ENCODE assay signal across 12 cellular contexts in genomic region chr17:41626028-41626913, GRCh38. TPM values are rescaled to one million over a fixed set of nuclear protein-coding genes. Genes with fewer than 3 reads are reported as not detected.
A peak's percentile ranks its signal among the peaks of the same experiment; 100 is the strongest.
DNase-seq lines count a peak whose midpoint lies in the region; ATAC-seq and TF ChIP-seq lines count a peak whose summit lies in the region.
"Not testable (repeated sequence)": the region's sequence is repeated elsewhere in the genome, so short reads cannot be mapped to it uniquely, and the experiment has no call there.
"Had no signal": no experiment of that assay in that cellular context is flagged by ENCODE, and none has a peak within 500 bp of the region (broad histone marks: within the 10 kb centered on the region; RNA-seq: fewer than 3 reads in every experiment).

No MANE protein-coding gene starts in this region.

- not testable (repeated sequence) for H3K27ac ChIP-seq in HEK293 (ENCODE audit: extremely low read depth, low read depth, low read length); trophoblast cell (ENCODE audit: low read depth, low read length)
- H3K27ac ChIP-seq in SJSA1 = peak overlapping the region; percentile 87
- H3K27ac ChIP-seq in mammary epithelial cell (ENCODE audit: insufficient read depth, low read depth, low read length) = peak overlapping the region; percentile 98
- peak overlapping the region; percentile 97 for H3K27ac ChIP-seq in foreskin keratinocyte

- not testable (repeated sequence) for H3K4me1 ChIP-seq in HEK293 (ENCODE audit: control insufficient read depth, insufficient read depth, low read length); foreskin keratinocyte
- H3K4me1 ChIP-seq in SJSA1 (replicated peaks) (peaks cover 45% of the 10 kb centered on the region), mammary epithelial cell (ENCODE audit: insufficient read depth, low read length) (peaks cover 48% of the 10 kb centered on the region), trophoblast cell (ENCODE audit: control insufficient read depth in 1 of 2, insufficient read depth in 2 of 2, low read length in 2 of 2) (peaks cover 10 to 18% of the 10 kb centered on the region in 2 experiments)

- H3K79me1 ChIP-seq in trophoblast cell (ENCODE audit: low read length) = peaks cover 15% of the 10 kb centered on the region

- H3K9me3 Mint-ChIP-seq in mesothelial cell of epicardium, type B pancreatic cell: not testable (repeated sequence)

- intact Hi-C loops in mammary epithelial cell (cut with micrococcal nuclease) = not testable (repeated sequence)

- H4K91ac ChIP-seq in trophoblast cell (ENCODE audit: low read depth, low read length) = peak overlapping the region; percentile 8

- not testable (repeated sequence) for H3K9me3 ChIP-seq in HEK293 (ENCODE audit: control insufficient read depth, insufficient read depth, low read depth, low read length); SJSA1 (replicated peaks); mammary epithelial cell (replicated peaks; ENCODE audit: insufficient read depth, low read length); trophoblast cell (ENCODE audit: insufficient read depth, low read depth, low read length)

- H3K4ac ChIP-seq in trophoblast cell (ENCODE audit: low read depth, low read length) = not testable (repeated sequence)

- H2BK12ac ChIP-seq in trophoblast cell (ENCODE audit: low read length) = not testable (repeated sequence)

- not testable (repeated sequence) for H2BK120ac ChIP-seq in trophoblast cell (ENCODE audit: insufficient read depth, low read length, poor library complexity)

- WGBS in mammary epithelial cell (ENCODE audit: low coverage, missing lambda C conversion rate) = 97% methylated on average over 10 of the region's 17 CpGs
- WGBS in trophoblast cell (ENCODE audit: extremely low coverage, insufficient coverage, insufficient read length) = no CpG with 5 or more reads among the region's 17 CpGs

- peaks cover 30% of the 10 kb centered on the region for H3K79me2 ChIP-seq in mammary epithelial cell (ENCODE audit: insufficient read depth, low read length)
- H3K79me2 ChIP-seq in trophoblast cell (ENCODE audit: control insufficient read depth, insufficient read depth, low read length, poor library complexity) = not testable (repeated sequence)

- not testable (repeated sequence) for ATAC-seq in foreskin keratinocyte

- in situ Hi-C loops in mammary epithelial cell (cut with MboI; ENCODE audit: low sequenced_read_pairs in 2 of 2) = not testable (repeated sequence)

- not testable (repeated sequence) for H2AK5ac ChIP-seq in trophoblast cell (ENCODE audit: low read length)

- not testable (repeated sequence) for H3K4me3 ChIP-seq in HEK293 (ENCODE audit: low read depth, low read length); SJSA1; mammary epithelial cell (replicated peaks in 1 of 3; ENCODE audit: insufficient read depth in 1 of 3, low read depth in 2 of 3, low read length in 3 of 3); trophoblast cell (ENCODE audit: low read depth, low read length)

- H3K9ac ChIP-seq in mammary epithelial cell (ENCODE audit: insufficient read depth, low read length) = peak overlapping the region; percentile 56
- H3K9ac ChIP-seq in trophoblast cell (ENCODE audit: low read length) = not testable (repeated sequence)

- BruUV-seq in mammary epithelial cell (replicated peaks; lab: Mats Ljungman, UMichigan) = TSS peak; percentile 46

- H3K18ac ChIP-seq in trophoblast cell (ENCODE audit: low read length) = not testable (repeated sequence)

- H3K27me3 Mint-ChIP-seq in mesothelial cell of epicardium (ENCODE audit: low read depth); type B pancreatic cell: not testable (repeated sequence)

- H3K4me2 ChIP-seq in mammary epithelial cell (ENCODE audit: insufficient read depth, low read depth, low read length) = peak overlapping the region; percentile 29
- H3K4me2 ChIP-seq in trophoblast cell (ENCODE audit: low read length) = not testable (repeated sequence)

- H3K27me3 ChIP-seq in SJSA1 (replicated peaks); mammary epithelial cell (ENCODE audit: insufficient read depth, low read length); foreskin keratinocyte; trophoblast cell (ENCODE audit: insufficient read depth, low read length): not testable (repeated sequence)

- H3K27ac Mint-ChIP-seq in mesothelial cell of epicardium = peak overlapping the region; percentile 95
- peak overlapping the region; percentile 99 for H3K27ac Mint-ChIP-seq in type B pancreatic cell

- H3K14ac ChIP-seq in trophoblast cell (ENCODE audit: low read length) = not testable (repeated sequence)

- H3K36me3 Mint-ChIP-seq in mesothelial cell of epicardium, type B pancreatic cell: not testable (repeated sequence)

- H3K4me3 Mint-ChIP-seq in mesothelial cell of epicardium, type B pancreatic cell: not testable (repeated sequence)

- H4K8ac ChIP-seq in trophoblast cell (ENCODE audit: low read depth, low read length) = not testable (repeated sequence)

- not testable (repeated sequence) for H4K20me1 ChIP-seq in mammary epithelial cell (ENCODE audit: insufficient read depth, low read length)

- H4K12ac ChIP-seq in trophoblast cell (ENCODE audit: low read depth, low read length) = not testable (repeated sequence)

- not testable (repeated sequence) for H2AFZ ChIP-seq in mammary epithelial cell (ENCODE audit: low read depth, low read length); trophoblast cell (ENCODE audit: insufficient read depth, low read length, poor library complexity)

- not testable (repeated sequence) for H3K36me3 ChIP-seq in HEK293 (ENCODE audit: control insufficient read depth in 2 of 2, insufficient read depth in 1 of 2, low read length in 2 of 2); trophoblast cell (ENCODE audit: control insufficient read depth in 1 of 2, insufficient read depth in 2 of 2, low read length in 2 of 2)
- H3K36me3 ChIP-seq in SJSA1 (peaks cover 23% of the 10 kb centered on the region), mammary epithelial cell (ENCODE audit: insufficient read depth, low read length) (peaks cover 12% of the 10 kb centered on the region)

- dilution Hi-C loops in mammary epithelial cell (cut with HindIII; ENCODE audit: low sequenced_read_pairs) = loop anchor here (5.0 kb wide), 1 partner anchor 39 kb away; the partner anchor contains the start of gene KRT14

- peaks cover 43% of the 10 kb centered on the region for H3K4me1 Mint-ChIP-seq in mesothelial cell of epicardium
- H3K4me1 Mint-ChIP-seq in type B pancreatic cell (ENCODE audit: unreplicated experiment) = peaks cover 17% of the 10 kb centered on the region

- POLR2A ChIA-PET in HEK293 (lab: Yijun Ruan, JAX) = not testable (repeated sequence)

- CTCF ChIA-PET in HEK293 (lab: Yijun Ruan, JAX) = interaction anchor here (0.6 to 3.7 kb wide), 7 partner anchors 8 to 882 kb away, joined by 3 to 17 read pairs (median 3); no protein-coding TSS in a partner anchor
- CTCF ChIA-PET in mammary epithelial cell (lab: Charles Lee; ENCODE audit: low non-redundant PET) = not testable (repeated sequence)

- H2BK5ac ChIP-seq in trophoblast cell (ENCODE audit: low read depth, low read length, poor library complexity) = not testable (repeated sequence)

- TF ChIP-seq CTCF in HEK293 (tag by site-specific recombination; IDR thresholded peaks at IDR 0.05); mammary epithelial cell (conservative IDR thresholded peaks at IDR 0.05 in 1 of 2, IDR thresholded peaks at IDR 0.05 in 1 of 2; ENCODE audit: extremely low read depth in 1 of 2, insufficient read depth in 1 of 2, low read depth in 1 of 2, low read length in 2 of 2); foreskin keratinocyte (conservative IDR thresholded peaks at IDR 0.05); mesothelial cell of epicardium (IDR thresholded peaks at IDR 0.05; ENCODE audit: unreplicated experiment); type B pancreatic cell (conservative IDR thresholded peaks at IDR 0.05): not testable (repeated sequence)

- not testable (repeated sequence) for DNase-seq in SJSA1 (ENCODE audit: low read depth in 1 of 2, low spot score in 2 of 2); mammary epithelial cell; foreskin keratinocyte; mesothelial cell of epicardium (ENCODE audit: low spot score in 2 of 2, unreplicated experiment in 2 of 2); trophoblast cell; type B pancreatic cell (ENCODE audit: extremely low spot score, unreplicated experiment)

- not testable (repeated sequence) for H3K23ac ChIP-seq in trophoblast cell (ENCODE audit: low read length)

RNA-seq across cellular contexts. Expression of gene KRT17, which starts 1.9 kb away (rescaled TPM):
- 3,176 and 3,345 TPM in 2 replicates for total RNA-seq in SJSA1 (2014; rRNA removed; shearing (Covaris generic))
- total RNA-seq in mammary epithelial cell = over 10,000 TPM; 10,365 to 24,723 TPM
- 8,957 TPM for polyA plus RNA-seq in mammary epithelial cell
- 6,693 TPM for polyA minus RNA-seq in mammary epithelial cell
- total RNA-seq in foreskin keratinocyte = 3,495 and 3,975 TPM in 2 replicates
- 3,974 and 4,528 TPM in 2 replicates for polyA plus RNA-seq in foreskin keratinocyte
- 221 to 238 TPM (median 232 TPM) in 3 replicates for total RNA-seq in mesothelial cell of epicardium
- 145 and 161 TPM in 2 replicates for polyA plus RNA-seq in trophoblast cell (2013)
- 512 and 3,327 TPM in 2 replicates for total RNA-seq in type B pancreatic cell (ENCODE audit: low replicate concordance)
- total RNA-seq: A172; CD4-positive, CD25-positive, alpha-beta regulatory T cell had no signal
- polyA plus RNA-seq: CD4-positive, CD25-positive, alpha-beta regulatory T cell had no signal

RNA-seq across cellular contexts. Expression of gene KRT16, which starts 13.7 kb away (rescaled TPM):
- total RNA-seq in SJSA1 (2014; rRNA removed; shearing (Covaris generic)) = 0.37 TPM in 1 of 2 replicates, not detected in the other
- total RNA-seq in mammary epithelial cell (1,000 to 10,000 TPM in 1 of 2 donors, 100 to 1,000 TPM in 1; 585 to 1,021 TPM), foreskin keratinocyte (115 and 208 TPM in 2 replicates), mesothelial cell of epicardium (0.40 to 0.79 TPM (median 0.40 TPM) in 3 replicates), type B pancreatic cell (ENCODE audit: low replicate concordance) (1.5 and 9.2 TPM in 2 replicates)
- polyA plus RNA-seq in mammary epithelial cell (659 TPM), foreskin keratinocyte (132 and 240 TPM in 2 replicates)
- 694 TPM for polyA minus RNA-seq in mammary epithelial cell
- polyA plus RNA-seq in trophoblast cell (2013) = 7.9 and 8.4 TPM in 2 replicates
- total RNA-seq: CD4-positive, CD25-positive, alpha-beta regulatory T cell; H1 had no signal
- polyA plus RNA-seq: CD4-positive, CD25-positive, alpha-beta regulatory T cell; H1 had no signal

RNA-seq across cellular contexts. Expression of gene KRT14, which starts 39.6 kb away (rescaled TPM):
- 0.92 TPM in 1 of 2 replicates, not detected in the other for total RNA-seq in SJSA1 (2014; rRNA removed; shearing (Covaris generic))
- total RNA-seq in mammary epithelial cell (1,000 to 10,000 TPM; 4,602 to 9,976 TPM), foreskin keratinocyte (12,113 and 14,268 TPM in 2 replicates), mesothelial cell of epicardium (0.45 TPM in 1 of 3 replicates, not detected in the others), type B pancreatic cell (ENCODE audit: low replicate concordance) (0.19 and 0.64 TPM in 2 replicates)
- polyA plus RNA-seq in mammary epithelial cell (26,464 TPM), foreskin keratinocyte (17,138 and 18,688 TPM in 2 replicates)
- 15,260 TPM for polyA minus RNA-seq in mammary epithelial cell
- 12.0 and 12.4 TPM in 2 replicates for polyA plus RNA-seq in trophoblast cell (2013)
- total RNA-seq: A172; CD4-positive, CD25-positive, alpha-beta regulatory T cell; H1; RPMI7951 had no signal
- polyA plus RNA-seq: CD4-positive, CD25-positive, alpha-beta regulatory T cell had no signal

RNA-seq across cellular contexts. Expression of gene KRT9, which starts 54.4 kb away (rescaled TPM):
- total RNA-seq in SJSA1 (2014; rRNA removed; shearing (Covaris generic)) = not detected in 2 replicates
- total RNA-seq in mammary epithelial cell (under 1 TPM; 0.17 to 0.80 TPM), foreskin keratinocyte (1.0 and 1.3 TPM in 2 replicates), mesothelial cell of epicardium (not detected in 3 replicates), type B pancreatic cell (ENCODE audit: low replicate concordance) (0.85 and 7.4 TPM in 2 replicates)
- polyA plus RNA-seq in mammary epithelial cell (0.35 TPM), foreskin keratinocyte (1.4 and 1.7 TPM in 2 replicates)
- polyA minus RNA-seq in mammary epithelial cell = not detected
- 0.19 TPM in 2 replicates for polyA plus RNA-seq in trophoblast cell (2013)
- total RNA-seq: A172; CD4-positive, CD25-positive, alpha-beta regulatory T cell; H1; RPMI7951 had no signal
- polyA plus RNA-seq: BJ; CD4-positive, CD25-positive, alpha-beta regulatory T cell; H1 had no signal

Comparison
In these comparisons a context has a peak if more than half of its experiments do, and no peak if none do; other contexts are left out.
1. RNA of gene KRT16, which starts 13.7 kb away (total RNA-seq): 585 to 1,021 TPM in mammary epithelial cell and 115 to 208 TPM in foreskin keratinocyte; 1.5 to 9.2 TPM in type B pancreatic cell, 0.40 to 0.79 TPM in mesothelial cell of epicardium and 0.37 TPM in SJSA1; every median in the first group is over 10 times any median in the second.
2. RNA of gene KRT14, which starts 39.6 kb away (total RNA-seq): 12,113 to 14,268 TPM in foreskin keratinocyte and 4,602 to 9,976 TPM in mammary epithelial cell; 0.92 TPM in SJSA1, 0.45 TPM in mesothelial cell of epicardium and 0.19 to 0.64 TPM in type B pancreatic cell; every median in the first group is over 1,000 times any median in the second.